1 cellular context compared by ENCODE assay signal in genomic region chr1:232267092-232267836, GRCh38.
TF ChIP-seq lines count a peak whose summit lies in the region.

No MANE protein-coding gene starts in this region.

TF ChIP-seq in HepG2, 621 proteins besides CTCF, POLR2A, EP300 and RAD21 (continued from another document):
- no peak for TF ChIP-seq KIAA2018 (CRISPR knock-in tag; IDR thresholded peaks at IDR 0.05; ENCODE audit: borderline replicate concordance)
- TF ChIP-seq TCF12 (IDR thresholded peaks at IDR 0.05) = no peak
- no peak for TF ChIP-seq TCF12 (CRISPR knock-in tag; IDR thresholded peaks at IDR 0.05)
- peak in 1 of 2 experiments; percentile 57; a peak in 2 of 4 replicates for TF ChIP-seq MAFK (conservative IDR thresholded peaks at IDR 0.05 in 1 of 2, IDR thresholded peaks at IDR 0.05 in 1 of 2; ENCODE audit: low read length in 2 of 2)
- TF ChIP-seq MAFF (IDR thresholded peaks at IDR 0.05; ENCODE audit: low read depth, low read length) = peak; percentile 44; the same call in 1 of the 2 replicates
- TF ChIP-seq ZNF605 (CRISPR knock-in tag; IDR thresholded peaks at IDR 0.05) = no peak
- TF ChIP-seq TBX2 (CRISPR knock-in tag; IDR thresholded peaks at IDR 0.05; ENCODE audit: borderline replicate concordance) = no peak
- no peak for TF ChIP-seq SRY (CRISPR knock-in tag; IDR thresholded peaks at IDR 0.05)
